In genomic region chr14:61460853-61461611, GRCh38 we compare ENCODE assay signal across 9 cellular contexts.
DNase-seq lines count a peak whose midpoint lies in the region; ATAC-seq and TF ChIP-seq lines count a peak whose summit lies in the region.
"Had no signal": no experiment of that assay in that cellular context is flagged by ENCODE, and none has a peak within 500 bp of the region (broad histone marks: within the 10 kb centered on the region; RNA-seq: fewer than 3 reads in every experiment).

No MANE protein-coding gene starts in this region.

- no peak overlapping the region for H2AFZ ChIP-seq in IMR-90 (replicated peaks; ENCODE audit: low read length, poor library complexity)

- no peak overlapping the region for H2AK9ac ChIP-seq in IMR-90 (replicated peaks; ENCODE audit: low read depth, low read length, poor library complexity)

- in situ Hi-C loops in IMR-90 (cut with MboI; ENCODE audit: low sequenced_read_pairs), result loop anchor here (5.0 kb wide), 1 partner anchor 271 kb away; no protein-coding TSS in a partner anchor

- H3K23ac ChIP-seq in IMR-90 (ENCODE audit: low read depth, low read length), result no peak overlapping the region

- H3K14ac ChIP-seq in IMR-90 (replicated peaks; ENCODE audit: low read depth, low read length), result no peak overlapping the region

- no peak overlapping the region for H2BK120ac ChIP-seq in IMR-90 (ENCODE audit: low read depth, low read length)

- H3K4me3 ChIP-seq in BLaER1 (no peak overlapping the region), IMR-90 (ENCODE audit: insufficient read depth, low read depth, low read length) (no peak overlapping the region), fibroblast of mammary gland (ENCODE audit: control insufficient read depth, low read depth, low read length) (no peak overlapping the region)
- H3K4me3 ChIP-seq: HAP-1 had no signal

- H3K9me3 Mint-ChIP-seq in mesothelial cell of epicardium, result peaks cover 11% of the 10 kb centered on the region

- H4K8ac ChIP-seq in IMR-90 (ENCODE audit: low read depth in 2 of 2, low read length in 2 of 2), result no peak overlapping the region

- H4K91ac ChIP-seq in IMR-90 (ENCODE audit: insufficient read depth, low read depth, low read length), result no peak overlapping the region

- H3K4ac ChIP-seq in IMR-90 (ENCODE audit: low read depth, low read length), result no peak overlapping the region

- no peak overlapping the region for H4K5ac ChIP-seq in IMR-90 (ENCODE audit: low read depth, low read length)

- no peak for TF ChIP-seq RAD21 in IMR-90 (IDR thresholded peaks at IDR 0.05; ENCODE audit: low read length)

- no peak overlapping the region for H3K18ac ChIP-seq in IMR-90 (ENCODE audit: low read depth, low read length)

- H3K27me3 Mint-ChIP-seq in mesothelial cell of epicardium (ENCODE audit: low read depth), result no peaks in the 10 kb centered on the region

- no TSS peak for BruUV-seq in IMR-90 (replicated peaks; lab: Mats Ljungman, UMichigan)

- intact Hi-C loops in IMR-90 (cut with micrococcal nuclease), result loop anchor here (1.0 to 2.0 kb wide), 2 partner anchors 376 to 666 kb away; no protein-coding TSS in a partner anchor

- no peak for ATAC-seq in IMR-90 (ENCODE audit: low read depth)
- no peak for ATAC-seq in HG02610 (IDR thresholded peaks at IDR 0.05; ENCODE audit: unreplicated experiment)
- ATAC-seq in HG03159 (IDR thresholded peaks at IDR 0.05; ENCODE audit: unreplicated experiment), result no peak

- no peak overlapping the region for H3K4me3 Mint-ChIP-seq in mesothelial cell of epicardium

- H3K27ac Mint-ChIP-seq in mesothelial cell of epicardium, result no peak overlapping the region

- TF ChIP-seq POLR2A in IMR-90 (IDR thresholded peaks at IDR 0.05; ENCODE audit: low read depth, low read length), result no peak

- H2BK20ac ChIP-seq in IMR-90 (ENCODE audit: low read depth, low read length), result no peak overlapping the region

- H3K79me1 ChIP-seq in IMR-90 (ENCODE audit: low read depth in 1 of 2, low read length in 2 of 2), result peaks cover 0 to 13% of the 10 kb centered on the region in 2 experiments; a peak in 2 of 4 replicates

- H3K4me1 Mint-ChIP-seq in mesothelial cell of epicardium, result peaks cover 27% of the 10 kb centered on the region

- no peak overlapping the region for H2AK5ac ChIP-seq in IMR-90 (ENCODE audit: low read depth, low read length)

- H3K4me1 ChIP-seq in BLaER1, result peaks cover 28% of the 10 kb centered on the region
- H3K4me1 ChIP-seq in IMR-90 (ENCODE audit: control insufficient read depth, insufficient read depth, low read length), result peaks cover 15% of the 10 kb centered on the region
- H3K4me1 ChIP-seq: HAP-1 had no signal

- 0 out of 3 replicates have a peak overlapping the region, but pooled peaks have one; percentile 28 for H2BK15ac ChIP-seq in IMR-90 (ENCODE audit: low read depth, low read length)

- H3K9ac ChIP-seq in BLaER1 (no peak overlapping the region), IMR-90 (ENCODE audit: low read depth, low read length) (no peak overlapping the region)

- CTCF ChIA-PET in IMR-90 (lab: Yijun Ruan, JAX), result interaction anchor here (0.6 to 2.9 kb wide), 2 partner anchors 138 to 376 kb away, joined by 3 to 16 read pairs; no protein-coding TSS in a partner anchor

- dilution Hi-C loops in IMR-90 (cut with HindIII; ENCODE audit: low sequenced_read_pairs, unreplicated experiment), result loop anchor here (25.0 kb wide), 1 partner anchor 251 kb away; no protein-coding TSS in a partner anchor

- no peak overlapping the region for H3K56ac ChIP-seq in IMR-90 (ENCODE audit: extremely low read depth, insufficient read depth, low read length)

- peak overlapping the region; percentile 29 for H3K27ac ChIP-seq in BLaER1
- no peak overlapping the region for H3K27ac ChIP-seq in IMR-90 (ENCODE audit: insufficient read depth, low read length)

- no peak overlapping the region for H2BK5ac ChIP-seq in IMR-90 (ENCODE audit: low read depth, low read length, poor library complexity, severe bottlenecking)

- WGBS in IMR-90 (ENCODE audit: extremely low coverage in 2 of 2, insufficient read length in 1 of 2), 2 experiments, result 67% methylated on average over 8 of the region's 14 CpGs; no CpG with 5 or more reads in 1 of the 2 experiments

- H4K20me1 ChIP-seq in BLaER1 (0 out of 2 replicates have a peak, but pooled peaks cover 4% of the 10 kb centered on the region), IMR-90 (ENCODE audit: insufficient read depth, low read length) (no peaks in the 10 kb centered on the region)

- H3K4me2 ChIP-seq in BLaER1, result no peak overlapping the region
- H3K4me2 ChIP-seq in IMR-90 (ENCODE audit: low read depth, low read length), result no peak overlapping the region

- POLR2A ChIA-PET in IMR-90 (lab: Charles Lee; ENCODE audit: unreplicated experiment), result no interaction called here

- TF ChIP-seq CTCF in IMR-90 (conservative IDR thresholded peaks at IDR 0.05; ENCODE audit: low read depth, low read length), result no peak
- TF ChIP-seq CTCF in fibroblast of mammary gland (conservative IDR thresholded peaks at IDR 0.05; ENCODE audit: control insufficient read depth, insufficient read depth, low read depth, low read length), result no peak
- TF ChIP-seq CTCF in mesothelial cell of epicardium (IDR thresholded peaks at IDR 0.05; ENCODE audit: unreplicated experiment), result no peak

- peaks cover 21% of the 10 kb centered on the region for H3K9me3 ChIP-seq in BLaER1
- no peaks in the 10 kb centered on the region for H3K9me3 ChIP-seq in IMR-90 (ENCODE audit: control insufficient read depth, insufficient read depth, low read length)
- H3K9me3 ChIP-seq: HAP-1 had no signal

- peaks cover 13% of the 10 kb centered on the region for H3K36me3 Mint-ChIP-seq in mesothelial cell of epicardium

- H3K9me1 ChIP-seq in IMR-90 (ENCODE audit: insufficient read depth, low read length), result peaks cover 6% of the 10 kb centered on the region; the same call in 1 of the 2 replicates

- DNase-seq in IMR-90 (peak; percentile 26), fibroblast of mammary gland (ENCODE audit: low read depth) (peak; percentile 52), NCI-H1436 treated with DMSO at 0.1 percent for 48 hours (lab: John Stamatoyannopoulos, UW) (no peak), mesothelial cell of epicardium (ENCODE audit: low spot score in 2 of 2, unreplicated experiment in 2 of 2) (no peak)
- peak; percentile 49 to 53 for DNase-seq in activated CD4-positive, alpha-beta T cell treated with anti-CD3 and anti-CD28 coated beads for 4 hours

- H3K27me3 ChIP-seq in BLaER1, result no peaks in the 10 kb centered on the region
- H3K27me3 ChIP-seq in IMR-90 (ENCODE audit: control insufficient read depth, insufficient read depth, low read length), result no peaks in the 10 kb centered on the region

- H3K36me3 ChIP-seq in BLaER1, result peaks cover 63% of the 10 kb centered on the region
- no peaks in the 10 kb centered on the region for H3K36me3 ChIP-seq in IMR-90 (ENCODE audit: control insufficient read depth, insufficient read depth, low read length)
- H3K36me3 ChIP-seq: HAP-1 had no signal

TF ChIP-seq in IMR-90, 13 proteins besides CTCF, POLR2A, EP300 and RAD21:
- TF ChIP-seq CEBPB (IDR thresholded peaks at IDR 0.05; ENCODE audit: low read depth, low read length) (no peak), SMC3 (IDR thresholded peaks at IDR 0.05; ENCODE audit: low read depth, low read length) (no peak)

Comparison
In these comparisons a context has a peak if more than half of its experiments do, and no peak if none do; other contexts are left out.
1. DNase-seq: peak in IMR-90 (single experiment), activated CD4-positive, alpha-beta T cell treated with anti-CD3 and anti-CD28 coated beads for 4 hours (2 of 2) and fibroblast of mammary gland (single experiment); none in NCI-H1436 treated with DMSO at 0.1 percent for 48 hours (single experiment) and mesothelial cell of epicardium (0 of 2).